Comparison of ENCODE assay signal across 9 cellular contexts in genomic region chr3:141266797-141267555, GRCh38. TPM values are rescaled to one million over a fixed set of nuclear protein-coding genes. Genes with fewer than 3 reads are reported as not detected.
DNase-seq lines count a peak whose midpoint lies in the region; ATAC-seq and TF ChIP-seq lines count a peak whose summit lies in the region.
"Had no signal": no experiment of that assay in that cellular context is flagged by ENCODE, and none has a peak within 500 bp of the region (broad histone marks: within the 10 kb centered on the region; RNA-seq: fewer than 3 reads in every experiment).

No MANE protein-coding gene starts in this region.

- H3K27me3 ChIP-seq in DOHH2 (ENCODE audit: control insufficient read depth, low read length) (no peaks in the 10 kb centered on the region), foreskin keratinocyte (peaks cover 3% of the 10 kb centered on the region), HAP-1 (ENCODE audit: low read depth) (no peaks in the 10 kb centered on the region)

- H3K4me3 ChIP-seq in DOHH2 (ENCODE audit: low read length) (peak overlapping the region; percentile 57), HAP-1 (no peak overlapping the region)

- no peaks in the 10 kb centered on the region for H3K79me2 ChIP-seq in DOHH2 (ENCODE audit: control insufficient read depth, low read length)

- DNase-seq in activated CD4-positive, CD25-positive, alpha-beta regulatory T cell treated with anti-CD3 and anti-CD28 coated beads, Interleukin-2, amount 50 U/mL, for 72 hours: peak; percentile 53
- DNase-seq in germinal center (ENCODE audit: low spot score): peak; percentile 30
- DNase-seq in foreskin keratinocyte: no peak
- no peak for DNase-seq in HAP-1 (ENCODE audit: low spot score in 2 of 2)

- H3K9me2 ChIP-seq in DOHH2 (replicated peaks; ENCODE audit: control insufficient read depth, low read length): no peaks in the 10 kb centered on the region

- H3K27ac ChIP-seq in DOHH2 (ENCODE audit: low read depth, low read length): no peak overlapping the region
- no peak overlapping the region for H3K27ac ChIP-seq in foreskin keratinocyte
- H3K27ac ChIP-seq: KMS-11 had no signal

- no peaks in the 10 kb centered on the region for H3K9me3 ChIP-seq in DOHH2 (ENCODE audit: control insufficient read depth, insufficient read depth, low read length)
- H3K9me3 ChIP-seq in HAP-1: no peaks in the 10 kb centered on the region

- H3K4me1 ChIP-seq in DOHH2 (ENCODE audit: control insufficient read depth, low read length): peaks cover 10% of the 10 kb centered on the region
- H3K4me1 ChIP-seq in foreskin keratinocyte: no peaks in the 10 kb centered on the region
- no peaks in the 10 kb centered on the region for H3K4me1 ChIP-seq in HAP-1

- TF ChIP-seq CTCF in DOHH2 (IDR thresholded peaks at IDR 0.05; ENCODE audit: low read depth, low read length, poor library complexity, severe bottlenecking) (no peak), foreskin keratinocyte (conservative IDR thresholded peaks at IDR 0.05) (no peak)

- ATAC-seq in GM21423 (IDR thresholded peaks at IDR 0.05; ENCODE audit: unreplicated experiment) (peak; percentile 66), foreskin keratinocyte (no peak), esophagus mucosa (no peak), GM18520 (IDR thresholded peaks at IDR 0.05; ENCODE audit: unreplicated experiment) (no peak)

- H3F3A ChIP-seq in DOHH2 (ENCODE audit: control insufficient read depth, insufficient read depth): no peaks in the 10 kb centered on the region

- H3K36me3 ChIP-seq in DOHH2 (ENCODE audit: control insufficient read depth, low read length) (no peaks in the 10 kb centered on the region), HAP-1 (replicated peaks) (no peaks in the 10 kb centered on the region; the same call in 1 of the 2 replicates)

- H4K20me1 ChIP-seq in DOHH2 (ENCODE audit: control insufficient read depth, insufficient read depth, low read depth, low read length): no peaks in the 10 kb centered on the region

- H3K4me2 ChIP-seq in DOHH2 (ENCODE audit: low read length): peak overlapping the region; percentile 64
- H3K4me2 ChIP-seq: KMS-11 had no signal

- in situ Hi-C loops in HAP-1 (cut with MboI; ENCODE audit: low sequenced_read_pairs): no loop called here

RNA-seq across cellular contexts. Expression of gene PXYLP1, which starts 35.4 kb away (rescaled TPM):
- total RNA-seq in foreskin keratinocyte (3.0 and 3.9 TPM in 2 replicates), esophagus mucosa (1.5 TPM)
- 1.8 and 1.9 TPM in 2 replicates for polyA plus RNA-seq in foreskin keratinocyte

Comparison
In these comparisons a context has a peak if more than half of its experiments do, and no peak if none do; other contexts are left out.
1. DNase-seq: peak in activated CD4-positive, CD25-positive, alpha-beta regulatory T cell treated with anti-CD3 and anti-CD28 coated beads, Interleukin-2, amount 50 U/mL, for 72 hours (single experiment) and germinal center (single experiment); none in foreskin keratinocyte (0 of 2) and HAP-1 (0 of 2).